Comparison of ENCODE assay signal across 24 cellular contexts in the genomic region with DNA sequence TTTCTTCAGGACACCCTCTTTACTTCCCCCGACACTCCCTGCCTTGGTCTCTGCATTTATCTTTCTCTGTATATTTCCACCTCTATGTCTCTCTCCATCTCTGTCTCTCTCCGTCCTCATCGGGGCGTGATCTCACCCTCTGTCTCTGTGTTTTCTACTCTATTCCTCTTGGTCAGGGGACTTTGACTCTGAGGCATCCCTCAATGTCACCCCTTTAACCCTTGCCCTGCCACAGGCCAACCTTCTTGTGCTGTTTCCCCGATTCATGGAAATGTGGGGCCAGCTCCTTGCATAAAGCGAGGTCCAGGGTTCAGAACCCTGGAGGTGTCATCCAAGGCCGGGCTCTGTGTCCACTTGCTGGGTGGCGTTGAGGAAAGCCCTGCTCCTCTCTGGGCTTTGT.
"Had no signal": no experiment of that assay in that cellular context is flagged by ENCODE, and none has a peak within 500 bp of the region (broad histone marks: within the 10 kb centered on the region; RNA-seq: fewer than 3 reads in every experiment).

No MANE protein-coding gene starts in this region.

- H3K36me3 ChIP-seq: esophagus muscularis mucosa, gastroesophageal sphincter, left ventricle myocardium inferior, lower lobe of right lung, neutrophil, sigmoid colon, stomach, thoracic aorta, transverse colon had no signal

- FAIRE-seq: colon, keratinocyte had no signal

- H3K27ac ChIP-seq: epithelial cell of prostate, esophagus muscularis mucosa, gastroesophageal sphincter, left ventricle myocardium inferior, lower lobe of right lung, neutrophil, sigmoid colon, stomach, thoracic aorta, transverse colon had no signal

- H3K27ac Mint-ChIP-seq: dendritic cell treated with granulocyte-macrophage colony-stimulating factor and Interleukin-4, amounts not matched to agents 40 ng/mL and 50 ng/mL, for 4 days; effector memory CD8-positive, alpha-beta T cell; nephron had no signal

- DNase-seq: effector memory CD8-positive, alpha-beta T cell; glutamatergic neuron; immature natural killer cell; left cardiac atrium; left ventricle myocardium inferior; lower lobe of right lung; mesenchymal stem cell; midbrain; naive B cell; sigmoid colon; stimulated activated naive CD4-positive, alpha-beta T cell; stomach; substantia nigra; transverse colon had no signal

- H3K4me3 ChIP-seq: esophagus muscularis mucosa, gastroesophageal sphincter, left ventricle myocardium inferior, lower lobe of right lung, sigmoid colon, skin epidermis, stomach, thoracic aorta, transverse colon had no signal

- H3K9me3 ChIP-seq: esophagus muscularis mucosa, gastroesophageal sphincter, left ventricle myocardium inferior, lower lobe of right lung, neutrophil, sigmoid colon, stomach, thoracic aorta, transverse colon had no signal

- H3K4me3 Mint-ChIP-seq: dendritic cell treated with granulocyte-macrophage colony-stimulating factor and Interleukin-4, amounts not matched to agents 40 ng/mL and 50 ng/mL, for 4 days; effector memory CD8-positive, alpha-beta T cell; immature natural killer cell; nephron had no signal

- H3K36me3 Mint-ChIP-seq: naive B cell had no signal

- ATAC-seq: effector memory CD8-positive, alpha-beta T cell; gastroesophageal sphincter; left cardiac atrium; lower lobe of right lung had no signal

- H3K9me3 Mint-ChIP-seq: dendritic cell treated with granulocyte-macrophage colony-stimulating factor and Interleukin-4, amounts not matched to agents 40 ng/mL and 50 ng/mL, for 4 days; effector memory CD8-positive, alpha-beta T cell; immature natural killer cell; nephron had no signal
